5 cellular contexts compared by ENCODE assay signal in the genomic region with DNA sequence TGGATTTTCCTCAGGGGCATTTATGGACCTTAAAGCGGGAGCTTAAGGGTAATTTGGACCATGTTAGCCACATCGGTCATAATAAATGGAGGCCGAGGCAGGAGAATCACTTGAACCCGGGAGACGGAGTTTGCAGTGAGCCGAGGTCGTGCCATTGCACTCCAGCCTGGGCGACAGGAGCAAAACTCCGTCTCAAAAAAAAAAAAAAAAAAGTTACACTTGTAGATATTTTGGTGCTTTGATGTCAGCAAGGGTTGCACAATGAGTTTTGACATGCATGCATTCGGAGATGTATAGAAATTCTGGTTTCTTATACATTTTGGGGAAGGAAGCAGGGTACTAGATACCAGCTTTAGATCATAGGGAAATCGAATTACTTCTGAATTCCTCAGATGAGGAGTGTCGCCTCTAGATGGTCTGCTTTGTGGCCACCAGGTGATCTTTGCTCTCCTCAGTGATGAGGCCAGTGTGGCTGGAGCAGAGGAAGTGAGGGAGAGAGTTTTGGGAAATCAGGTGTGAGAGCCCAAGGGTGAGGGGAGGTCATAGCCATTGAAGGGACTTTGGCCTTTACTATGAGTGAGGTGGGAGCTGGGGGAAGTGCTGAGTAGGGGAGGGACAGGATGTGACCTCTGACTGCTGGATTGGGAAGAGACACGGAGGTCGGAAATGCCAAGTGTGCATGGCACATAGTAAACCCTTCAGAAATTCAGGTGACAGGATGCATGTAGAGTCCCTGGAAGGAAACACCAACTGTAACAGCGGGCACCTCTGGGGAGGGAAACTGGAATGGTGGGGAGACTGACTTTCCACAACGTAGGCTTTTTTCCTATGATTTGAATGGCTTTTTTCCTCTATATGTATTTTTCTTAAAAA.
"Had no signal": no experiment of that assay in that cellular context is flagged by ENCODE, and none has a peak within 500 bp of the region (broad histone marks: within the 10 kb centered on the region; RNA-seq: fewer than 3 reads in every experiment).

No MANE protein-coding gene starts in this region.

- H3K27ac ChIP-seq: upper lobe of right lung had no signal

- H3K4me3 ChIP-seq: upper lobe of right lung had no signal

- H3K27me3 ChIP-seq: upper lobe of right lung had no signal

- H3K9me3 ChIP-seq: upper lobe of right lung had no signal

- H3K4me3 Mint-ChIP-seq: activated CD4-positive, alpha-beta T cell treated with anti-CD3 and anti-CD28 coated beads, Interleukin-2, amount 10 ng/mL, durations not matched to agents 24 days and 14 days; activated T-helper 1 cell treated with anti-CD3 and anti-CD28 coated beads, Interleukin-12 subunit alpha, Interleukin-12 subunit beta, Interleukin-2, Interleukin-4 antibody, amounts not matched to agents 30 ng/mL and 10 ng/mL and 1 ng/mL, durations not matched to agents 14 hours and 24 hours and 36 hours; nephron; stimulated activated naive CD8-positive, alpha-beta T cell treated with anti-CD3 and anti-CD28 coated beads, Interleukin-15, Interleukin-2, amounts not matched to agents 100 ng/mL and 50 ng/mL, for 24 hours had no signal

- H3K27ac Mint-ChIP-seq: activated CD4-positive, alpha-beta T cell treated with anti-CD3 and anti-CD28 coated beads, Interleukin-2, amount 10 ng/mL, durations not matched to agents 24 days and 14 days; activated T-helper 1 cell treated with anti-CD3 and anti-CD28 coated beads, Interleukin-12 subunit alpha, Interleukin-12 subunit beta, Interleukin-2, Interleukin-4 antibody, amounts not matched to agents 30 ng/mL and 10 ng/mL and 1 ng/mL, durations not matched to agents 14 hours and 24 hours and 36 hours; nephron; stimulated activated naive CD8-positive, alpha-beta T cell treated with anti-CD3 and anti-CD28 coated beads, Interleukin-15, Interleukin-2, amounts not matched to agents 100 ng/mL and 50 ng/mL, for 24 hours had no signal

- H3K4me1 Mint-ChIP-seq: nephron had no signal

- H3K9me3 Mint-ChIP-seq: activated CD4-positive, alpha-beta T cell treated with anti-CD3 and anti-CD28 coated beads, Interleukin-2, amount 10 ng/mL, durations not matched to agents 24 days and 14 days; activated T-helper 1 cell treated with anti-CD3 and anti-CD28 coated beads, Interleukin-12 subunit alpha, Interleukin-12 subunit beta, Interleukin-2, Interleukin-4 antibody, amounts not matched to agents 30 ng/mL and 10 ng/mL and 1 ng/mL, durations not matched to agents 14 hours and 24 hours and 36 hours; nephron; stimulated activated naive CD8-positive, alpha-beta T cell treated with anti-CD3 and anti-CD28 coated beads, Interleukin-15, Interleukin-2, amounts not matched to agents 100 ng/mL and 50 ng/mL, for 24 hours had no signal

- H3K36me3 ChIP-seq: upper lobe of right lung had no signal
